In genomic region chr5:10279328-10279727, GRCh38 we compare ENCODE assay signal across 22 cellular contexts.
"Had no signal": no experiment of that assay in that cellular context is flagged by ENCODE, and none has a peak within 500 bp of the region (broad histone marks: within the 10 kb centered on the region; RNA-seq: fewer than 3 reads in every experiment).

No MANE protein-coding gene starts in this region.

- DNase-seq: cortex of kidney; dorsolateral prefrontal cortex; effector CD8-positive, alpha-beta T cell; heart left ventricle; hippocampal formation; left colon; left ventricle myocardium superior; mesendoderm; naive thymus-derived CD4-positive, alpha-beta T cell; psoas muscle; retina; stimulated activated CD4-positive, alpha-beta T cell treated with anti-CD3 and anti-CD28 coated beads, Interleukin-12 subunit alpha, Interleukin-12 subunit beta, amount 100 ng/mL, for 4 hours; stimulated activated naive CD4-positive, alpha-beta T cell; stomach; substantia nigra; trophoblast cell had no signal

- H3K4me3 ChIP-seq: dorsolateral prefrontal cortex, heart left ventricle, lung, psoas muscle, skin epidermis, stomach had no signal

- ATAC-seq: esophagus mucosa; heart left ventricle; left colon; left ventricle myocardium superior; naive thymus-derived CD4-positive, alpha-beta T cell; psoas muscle; sciatic nerve had no signal

- H3K27me3 ChIP-seq: dorsolateral prefrontal cortex, heart left ventricle, neutrophil, stomach had no signal

- H3K27ac ChIP-seq: dorsolateral prefrontal cortex, heart left ventricle, neutrophil, psoas muscle, skin epidermis, stomach had no signal

- H3K9me3 ChIP-seq: heart left ventricle, neutrophil, psoas muscle, stomach had no signal

- H3K4me3 Mint-ChIP-seq: naive thymus-derived CD4-positive, alpha-beta T cell had no signal

- FAIRE-seq: frontal cortex had no signal

- H3K36me3 ChIP-seq: neutrophil had no signal
